ENCODE assay signal across 8 cellular contexts in genomic region chr17:77428901-77429734, GRCh38.
DNase-seq lines count a peak whose midpoint lies in the region; ATAC-seq and TF ChIP-seq lines count a peak whose summit lies in the region.

No MANE protein-coding gene starts in this region.

- H3K4me1 ChIP-seq in ascending aorta: peaks cover 39 to 60% of the 10 kb centered on the region in 2 donors
- H3K4me1 ChIP-seq in mesendoderm (ENCODE audit: control insufficient read depth, low read depth, low read length): peaks cover 17% of the 10 kb centered on the region
- H3K4me1 ChIP-seq in thymus (ENCODE audit: control insufficient read depth, insufficient read depth, low read length): peaks cover 65% of the 10 kb centered on the region

- WGBS in mesendoderm (ENCODE audit: extremely low coverage, insufficient coverage, low lambda C conversion rate): no CpG with 5 or more reads among the region's 24 CpGs
- 87% methylated on average over 24 of the region's 24 CpGs for WGBS in thymus

- H2BK120ac ChIP-seq in mesendoderm (ENCODE audit: low read depth, low read length): no peak overlapping the region

- no peaks in the 10 kb centered on the region for H3K9me3 ChIP-seq in ascending aorta
- no peaks in the 10 kb centered on the region for H3K9me3 ChIP-seq in thymus (ENCODE audit: control insufficient read depth)

- H3K23ac ChIP-seq in mesendoderm (ENCODE audit: low read length): no peak overlapping the region

- no peak overlapping the region for H4K8ac ChIP-seq in mesendoderm (ENCODE audit: low read depth, low read length)

- peaks cover 22% of the 10 kb centered on the region for H3K79me2 ChIP-seq in mesendoderm (ENCODE audit: control insufficient read depth, insufficient read depth, low read length)

- no peak overlapping the region for H3K4me2 ChIP-seq in mesendoderm (ENCODE audit: low read length)

- no peak overlapping the region for H2BK15ac ChIP-seq in mesendoderm (replicated peaks; ENCODE audit: low read depth)

- intact Hi-C loops in ascending aorta (cut with DNase I): loop anchor here (10.0 kb wide), 1 partner anchor 306 kb away; no protein-coding TSS in a partner anchor

- H2BK5ac ChIP-seq in mesendoderm (ENCODE audit: low read length): no peak overlapping the region

- H2AK5ac ChIP-seq in mesendoderm (ENCODE audit: low read length): no peak overlapping the region

- TF ChIP-seq CTCF in ascending aorta (IDR thresholded peaks at IDR 0.05): no peak

- ATAC-seq in HG02973 (IDR thresholded peaks at IDR 0.05; ENCODE audit: unreplicated experiment): no peak

- H3K27ac ChIP-seq in ascending aorta (peak overlapping the region; percentile 79 to 93), mesendoderm (ENCODE audit: low read depth, low read length) (no peak overlapping the region), thymus (ENCODE audit: low read depth) (peak overlapping the region; percentile 61)

- DNase-seq in NOMO-1 treated with DMSO at 0.1 percent for 48 hours (lab: John Stamatoyannopoulos, UW; ENCODE audit: unreplicated experiment) (peak; percentile 12), NOMO-1 treated with dmso at 0.1 percent for 144 hours (lab: John Stamatoyannopoulos, UW; ENCODE audit: unreplicated experiment) (no peak), ascending aorta (ENCODE audit: low spot score in 2 of 2) (no peak), mesendoderm (no peak), putamen (ENCODE audit: low spot score) (no peak)
- DNase-seq in activated CD8-positive, alpha-beta memory T cell treated with anti-CD3 and anti-CD28 coated beads, Interleukin-2, amount 50 U/mL, for 48 hours: no peak

- H3K4ac ChIP-seq in mesendoderm (ENCODE audit: low read depth, low read length): no peak overlapping the region

- H3K4me3 ChIP-seq in ascending aorta (no peak overlapping the region), mesendoderm (ENCODE audit: low read length) (no peak overlapping the region), thymus (ENCODE audit: low read length) (no peak overlapping the region)

- H3K36me3 ChIP-seq in ascending aorta (no peaks in the 10 kb centered on the region), mesendoderm (ENCODE audit: control insufficient read depth, insufficient read depth, low read length) (no peaks in the 10 kb centered on the region), thymus (ENCODE audit: control insufficient read depth, insufficient read depth) (peaks cover 16% of the 10 kb centered on the region)

- H4K5ac ChIP-seq in mesendoderm (ENCODE audit: low read length): no peak overlapping the region

- peak overlapping the region; percentile 1 for H3K9ac ChIP-seq in mesendoderm (ENCODE audit: low read length)

- H3K18ac ChIP-seq in mesendoderm (ENCODE audit: low read length): no peak overlapping the region

- no peak overlapping the region for H3K56ac ChIP-seq in mesendoderm (ENCODE audit: low read length)

- peaks cover 48% of the 10 kb centered on the region for H3K79me1 ChIP-seq in mesendoderm (ENCODE audit: low read length)

- H3K27me3 ChIP-seq in ascending aorta: no peaks in the 10 kb centered on the region
- H3K27me3 ChIP-seq in mesendoderm (ENCODE audit: insufficient read depth, low read length, poor library complexity): no peaks in the 10 kb centered on the region
- no peaks in the 10 kb centered on the region for H3K27me3 ChIP-seq in thymus (ENCODE audit: control insufficient read depth, insufficient read depth)
